In genomic region chr19:389935-390289, GRCh38 we compare ENCODE assay signal across 23 cellular contexts. TPM values are rescaled to one million over a fixed set of nuclear protein-coding genes. Genes with fewer than 3 reads are reported as not detected.
"Had no signal": no experiment of that assay in that cellular context is flagged by ENCODE, and none has a peak within 500 bp of the region (broad histone marks: within the 10 kb centered on the region; RNA-seq: fewer than 3 reads in every experiment).

No MANE protein-coding gene starts in this region.

- H3K36me3 Mint-ChIP-seq: type B pancreatic cell had no signal

- H3K27me3 ChIP-seq: colonic mucosa, foreskin keratinocyte, hepatocyte, thyroid gland, uterus had no signal

- DNase-seq: colonic mucosa; dermis blood vessel endothelial cell; erythroblast; mesendoderm; naive B cell; sigmoid colon; stimulated activated CD4-positive, alpha-beta T cell treated with anti-CD3 and anti-CD28 coated beads, Interleukin-4, amount 100 ng/mL, for 1 hour; stimulated activated CD8-positive, alpha-beta memory T cell treated with anti-CD3 and anti-CD28 coated beads, Interleukin-4, amount 100 ng/mL, for 48 hours; stimulated activated naive CD8-positive, alpha-beta T cell treated with anti-CD3 and anti-CD28 coated beads, Interleukin-15, Interleukin-2, amounts not matched to agents 100 U/mL and 50 U/mL, for 24 hours; uterus had no signal

- H3K4me1 ChIP-seq: colonic mucosa, sigmoid colon, suprapubic skin, uterus had no signal

- ATAC-seq: foreskin keratinocyte; left colon; stimulated activated effector memory CD8-positive, alpha-beta T cell treated with anti-CD3 and anti-CD28 coated beads, Interleukin-12 subunit alpha, Interleukin-12 subunit beta, amount 100 ng/mL, for 72 hours; stimulated activated naive CD8-positive, alpha-beta T cell treated with anti-CD3 and anti-CD28 coated beads, Interleukin-15, Interleukin-2, amounts not matched to agents 100 U/mL and 50 U/mL, for 24 hours had no signal

- H3K4me3 ChIP-seq: colonic mucosa, hepatocyte, sigmoid colon, skin epidermis, suprapubic skin, thyroid gland, uterus had no signal

- H3K9me3 ChIP-seq: colonic mucosa, neutrophil, sigmoid colon, suprapubic skin, thyroid gland, uterus had no signal

- H2AFZ ChIP-seq: hepatocyte had no signal

- H3K27ac Mint-ChIP-seq: naive B cell; nephron; stimulated activated effector memory CD8-positive, alpha-beta T cell treated with anti-CD3 and anti-CD28 coated beads, Interleukin-12 subunit alpha, Interleukin-12 subunit beta, amount 100 ng/mL, for 72 hours; type B pancreatic cell had no signal

- H3K9me3 Mint-ChIP-seq: type B pancreatic cell had no signal

- H3K27ac ChIP-seq: colonic mucosa, foreskin keratinocyte, hepatocyte, neutrophil, sigmoid colon, skin epidermis, suprapubic skin, thyroid gland, uterus had no signal

- FAIRE-seq: endothelial cell of umbilical vein had no signal

- H3K79me2 ChIP-seq: hepatocyte had no signal

- H3K4me2 ChIP-seq: hepatocyte had no signal

- H3K36me3 ChIP-seq: colonic mucosa, neutrophil, sigmoid colon, suprapubic skin, thyroid gland, uterus had no signal

- H3K4me3 Mint-ChIP-seq: naive B cell; nephron; stimulated activated effector memory CD8-positive, alpha-beta T cell treated with anti-CD3 and anti-CD28 coated beads, Interleukin-12 subunit alpha, Interleukin-12 subunit beta, amount 100 ng/mL, for 72 hours; type B pancreatic cell had no signal

RNA-seq across cellular contexts. Expression of gene C2CD4C, which starts 19.0 kb away (rescaled TPM):
- total RNA-seq: kidney epithelial cell, osteoblast had no signal
